Comparison of ENCODE assay signal across 8 cellular contexts in the genomic region with DNA sequence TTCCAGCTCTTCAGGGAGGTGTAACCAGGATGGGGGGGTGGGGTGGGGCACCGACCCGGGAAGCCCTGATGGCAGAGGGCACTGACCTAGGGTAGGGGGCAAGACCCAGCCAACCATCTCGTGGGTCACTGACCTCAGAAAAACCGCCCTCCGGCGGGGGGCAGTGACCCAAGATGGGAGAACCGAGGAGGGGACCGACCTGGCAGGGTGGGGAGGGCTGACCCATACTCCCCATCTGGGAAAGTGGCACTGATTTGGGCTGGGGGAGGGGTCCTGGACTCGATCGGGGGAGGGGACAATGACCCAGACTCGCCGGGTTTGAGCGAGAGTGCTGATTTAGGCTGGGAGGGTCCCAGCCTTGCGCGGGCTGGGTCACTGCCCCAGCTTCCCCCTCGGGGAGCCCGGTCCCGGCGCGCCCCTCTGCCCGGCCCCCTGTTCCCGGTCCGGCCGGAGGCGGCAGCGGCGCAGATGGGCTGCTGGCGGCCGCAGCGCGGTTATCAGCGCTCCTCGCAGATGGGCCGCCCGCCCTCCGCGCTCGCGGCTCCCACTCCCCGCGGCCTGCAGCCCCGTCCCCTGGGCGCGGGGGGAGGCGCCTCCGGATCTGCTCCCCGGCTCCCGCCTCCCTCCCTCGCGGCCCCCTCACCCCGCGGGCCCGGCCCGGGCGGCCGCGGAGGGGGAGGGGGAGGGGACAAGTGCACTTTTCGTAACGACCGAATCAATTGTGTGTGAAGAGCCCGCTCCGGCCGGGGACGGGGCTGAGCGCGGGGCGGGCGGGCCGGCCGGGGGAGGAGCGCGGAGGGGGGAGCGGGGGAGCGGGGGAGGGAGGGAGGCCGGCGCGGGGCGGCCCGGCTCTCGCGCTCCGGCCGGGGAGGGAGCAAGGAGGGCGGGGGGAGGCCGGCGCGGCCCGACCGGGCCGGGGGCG. TPM values are rescaled to one million over a fixed set of nuclear protein-coding genes. Genes with fewer than 3 reads are reported as not detected.
DNase-seq lines count a peak whose midpoint lies in the region; ATAC-seq and TF ChIP-seq lines count a peak whose summit lies in the region.

No MANE protein-coding gene starts in this region.

- no peaks in the 10 kb centered on the region for H3K36me3 ChIP-seq in muscle layer of colon (ENCODE audit: insufficient read depth, low read length)

- no peaks in the 10 kb centered on the region for H3K9me3 ChIP-seq in muscle layer of colon (ENCODE audit: low read length)

- H3K27ac ChIP-seq in dorsolateral prefrontal cortex (peak overlapping the region in 58 of 59 donors; percentile 52 to 96 (median 86)), muscle layer of colon (ENCODE audit: low read depth, low read length) (peak overlapping the region; percentile 22)

- H3K9ac ChIP-seq in muscle layer of colon (ENCODE audit: low read length), result no peak overlapping the region

- ATAC-seq in HG03442 (IDR thresholded peaks at IDR 0.05; ENCODE audit: unreplicated experiment) (no peak), HG02588 (IDR thresholded peaks at IDR 0.05; ENCODE audit: unreplicated experiment) (no peak), HG03045 (IDR thresholded peaks at IDR 0.05; ENCODE audit: unreplicated experiment) (no peak)

- H3K4me3 ChIP-seq in dorsolateral prefrontal cortex (peak overlapping the region; percentile 16 to 89 (median 76)), muscle layer of colon (ENCODE audit: low read depth in 1 of 2, low read length in 2 of 2) (peak overlapping the region; percentile 27 to 57)

- intact Hi-C loops in dorsolateral prefrontal cortex (cut with DNase I), result loop anchor here (5.0 to 10.0 kb wide), 3 partner anchors 46 to 72 kb away; no protein-coding TSS in a partner anchor

- H3K4me1 ChIP-seq in muscle layer of colon (ENCODE audit: insufficient read depth, low read length), result no peaks in the 10 kb centered on the region

- H3K27me3 ChIP-seq in dorsolateral prefrontal cortex (no peaks in the 10 kb centered on the region), muscle layer of colon (ENCODE audit: control insufficient read depth in 1 of 2, insufficient read depth in 2 of 2, low read length in 2 of 2) (peaks cover 0 to 6% of the 10 kb centered on the region in 2 donors)

- no peak for TF ChIP-seq CTCF in dorsolateral prefrontal cortex (IDR thresholded peaks at IDR 0.05 in 54 of 56, conservative IDR thresholded peaks at IDR 0.05 in 2 of 56; ENCODE audit: low read depth in 1 of 56, partially characterized antibody in 56 of 56)

- DNase-seq in activated CD4-positive, CD25-positive, alpha-beta regulatory T cell treated with anti-CD3 and anti-CD28 coated beads, Interleukin-2, amount 50 U/mL, for 72 hours, result peak; percentile 46
- no peak for DNase-seq in activated CD4-positive, CD25-positive, alpha-beta regulatory T cell (lab: John Stamatoyannopoulos, UW)
- peak; percentile 26 for DNase-seq in T-helper 9 cell
- peak in 1 of 10 donors; percentile 26 for DNase-seq in dorsolateral prefrontal cortex

RNA-seq across cellular contexts. Expression of a gene that starts 2.2 kb away (rescaled TPM):
- total RNA-seq in dorsolateral prefrontal cortex, result 10 to 100 TPM; 29.4 to 56.2 (median 42.8) TPM

Comparison
In these comparisons a context has a peak if more than half of its experiments do, and no peak if none do; other contexts are left out.
1. DNase-seq: peak in activated CD4-positive, CD25-positive, alpha-beta regulatory T cell treated with anti-CD3 and anti-CD28 coated beads, Interleukin-2, amount 50 U/mL, for 72 hours (single experiment) and T-helper 9 cell (single experiment); none in activated CD4-positive, CD25-positive, alpha-beta regulatory T cell (0 of 4).